8 cellular contexts compared by ENCODE assay signal in the genomic region with DNA sequence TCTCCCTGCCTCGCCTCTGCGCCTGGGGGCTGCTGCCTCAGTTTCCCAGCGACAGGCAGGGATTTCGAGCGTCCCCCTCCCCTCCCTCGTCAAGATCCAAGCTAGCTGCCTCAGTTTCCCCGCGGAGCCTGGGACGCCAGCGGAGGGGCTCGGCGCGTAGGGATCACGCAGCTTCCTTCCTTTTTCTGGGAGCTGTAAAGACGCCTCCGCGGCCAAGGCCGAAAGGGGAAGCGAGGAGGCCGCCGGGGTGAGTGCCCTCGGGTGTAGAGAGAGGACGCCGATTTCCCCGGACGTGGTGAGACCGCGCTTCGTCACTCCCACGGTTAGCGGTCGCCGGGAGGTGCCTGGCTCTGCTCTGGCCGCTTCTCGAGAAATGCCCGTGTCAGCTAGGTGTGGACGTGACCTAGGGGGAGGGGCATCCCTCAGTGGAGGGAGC. TPM values are rescaled to one million over a fixed set of nuclear protein-coding genes. Genes with fewer than 3 reads are reported as not detected.
DNase-seq lines count a peak whose midpoint lies in the region; ATAC-seq and TF ChIP-seq lines count a peak whose summit lies in the region.

No MANE protein-coding gene starts in this region.

- TF ChIP-seq EP300 in tibial nerve (IDR thresholded peaks at IDR 0.05): no peak

- no peaks in the 10 kb centered on the region for H3K9me2 ChIP-seq in MM.1S (replicated peaks; ENCODE audit: insufficient read depth, low read length)

- peak overlapping the region; percentile 36; the same call in 1 of the 2 replicates for H3K9ac ChIP-seq in MM.1S (ENCODE audit: low read length)

- peak; percentile 60 for ATAC-seq in activated CD8-positive, alpha-beta memory T cell treated with anti-CD3 and anti-CD28 coated beads, Interleukin-2, amount 10 ng/mL, durations not matched to agents 7 days and 5 days

- H3K9me3 ChIP-seq in MM.1S (replicated peaks; ENCODE audit: insufficient read depth, low read length) (no peaks in the 10 kb centered on the region), esophagus (ENCODE audit: control insufficient read depth in 2 of 2, insufficient read depth in 1 of 2, low read depth in 1 of 2, low read length in 1 of 2) (no peaks in the 10 kb centered on the region), tibial nerve (no peaks in the 10 kb centered on the region)

- peak overlapping the region; percentile 98 for H3K4me2 ChIP-seq in MM.1S (ENCODE audit: low read depth, low read length)

- TF ChIP-seq CTCF in MM.1S (IDR thresholded peaks at IDR 0.05; ENCODE audit: low read length) (no peak), nephron progenitor cell (IDR thresholded peaks at IDR 0.05) (no peak), tibial nerve (IDR thresholded peaks at IDR 0.05) (no peak)

- no peaks in the 10 kb centered on the region for H3K36me3 ChIP-seq in MM.1S (replicated peaks; ENCODE audit: insufficient read depth, low read length)
- no peaks in the 10 kb centered on the region for H3K36me3 ChIP-seq in esophagus (ENCODE audit: control insufficient read depth in 2 of 2, insufficient read depth in 2 of 2, low read length in 1 of 2)
- peaks cover 0 to 10% (median 0%) of the 10 kb centered on the region in 3 donors for H3K36me3 ChIP-seq in tibial nerve

- H3K27me3 Mint-ChIP-seq in activated CD8-positive, alpha-beta memory T cell treated with anti-CD3 and anti-CD28 coated beads, Interleukin-2, amount 10 ng/mL, durations not matched to agents 7 days and 5 days: no peaks in the 10 kb centered on the region
- peaks cover 76% of the 10 kb centered on the region for H3K27me3 Mint-ChIP-seq in nephron progenitor cell (ENCODE audit: low read depth, poor library complexity)

- DNase-seq in activated naive CD4-positive, alpha-beta T cell treated with Interleukin-2 at 50 U/mL for 16 hours: peak; percentile 74
- no peak for DNase-seq in activated naive CD4-positive, alpha-beta T cell treated with anti-CD3 and anti-CD28 coated beads, Interleukin-2, amount 50 U/mL, for 16 hours
- DNase-seq in MM.1S (peak; percentile 41), nephron progenitor cell (peak; percentile 20), tibial nerve (ENCODE audit: low spot score in 2 of 2) (peak; percentile 35 to 46), T1000 (lab: John Stamatoyannopoulos, UW) (no peak)
- DNase-seq in activated CD8-positive, alpha-beta memory T cell treated with anti-CD3 and anti-CD28 coated beads, Interleukin-2, amount 10 ng/mL, durations not matched to agents 7 days and 5 days: peak; percentile 93

- peak overlapping the region; percentile 81 for H3K4me3 Mint-ChIP-seq in activated CD8-positive, alpha-beta memory T cell treated with anti-CD3 and anti-CD28 coated beads, Interleukin-2, amount 10 ng/mL, durations not matched to agents 7 days and 5 days
- peak overlapping the region; percentile 28 for H3K4me3 Mint-ChIP-seq in nephron progenitor cell

- no peaks in the 10 kb centered on the region for H3K9me3 Mint-ChIP-seq in activated CD8-positive, alpha-beta memory T cell treated with anti-CD3 and anti-CD28 coated beads, Interleukin-2, amount 10 ng/mL, durations not matched to agents 7 days and 5 days (ENCODE audit: low read depth)
- no peaks in the 10 kb centered on the region for H3K9me3 Mint-ChIP-seq in nephron progenitor cell

- no peaks in the 10 kb centered on the region for H3F3A ChIP-seq in MM.1S (ENCODE audit: insufficient read depth, low read length)

- H3K4me3 ChIP-seq in MM.1S (ENCODE audit: low read length) (peak overlapping the region; percentile 57), esophagus (ENCODE audit: low read depth in 1 of 2, low read length in 2 of 2) (peak overlapping the region; percentile 46 to 51), tibial nerve (peak overlapping the region; percentile 17 to 59 (median 50))

- H3K4me1 ChIP-seq in MM.1S (ENCODE audit: low read length) (0 out of 2 replicates have a peak, but pooled peaks cover 13% of the 10 kb centered on the region), esophagus (ENCODE audit: control insufficient read depth in 2 of 2, insufficient read depth in 2 of 2, low read length in 1 of 2) (peaks cover 5 to 7% of the 10 kb centered on the region in 2 donors), tibial nerve (peaks cover 0 to 35% (median 13%) of the 10 kb centered on the region in 4 donors)

- peaks cover 8% of the 10 kb centered on the region; the same call in 1 of the 2 replicates for H3K79me2 ChIP-seq in MM.1S (ENCODE audit: low read length)

- TF ChIP-seq POLR2A in tibial nerve (IDR thresholded peaks at IDR 0.05): no peak

- CTCF ChIA-PET in activated CD8-positive, alpha-beta memory T cell treated with anti-CD3 and anti-CD28 coated beads, Interleukin-2, amount 10 ng/mL, durations not matched to agents 7 days and 5 days (lab: Charles Lee): interaction anchor here (0.7 to 7.5 kb wide), 27 partner anchors 9 to 340 kb away, joined by 3 to 320 read pairs (median 8); a partner anchor contains a TSS

- no peaks in the 10 kb centered on the region for H4K20me1 ChIP-seq in MM.1S (ENCODE audit: insufficient read depth, low read length)

- 2 to 3% methylated on average over 37 of the region's 37 CpGs for WGBS in esophagus, 2 donors
- 2 to 20% methylated on average over 1 to 37 of the region's 37 CpGs for WGBS in tibial nerve, 2 donors

- H3K27ac ChIP-seq in MM.1S (ENCODE audit: low read length): peak overlapping the region; percentile 46; the same call in 1 of the 2 replicates
- H3K27ac ChIP-seq in esophagus (ENCODE audit: low read depth in 2 of 2, low read length in 1 of 2): peak overlapping the region; percentile 73 to 86
- peak overlapping the region; percentile 37 to 87 (median 85) for H3K27ac ChIP-seq in tibial nerve

- H3K4me1 Mint-ChIP-seq in activated CD8-positive, alpha-beta memory T cell treated with anti-CD3 and anti-CD28 coated beads, Interleukin-2, amount 10 ng/mL, durations not matched to agents 7 days and 5 days: peaks cover 36% of the 10 kb centered on the region
- H3K4me1 Mint-ChIP-seq in nephron progenitor cell: no peaks in the 10 kb centered on the region

- peak overlapping the region; percentile 89 for H3K27ac Mint-ChIP-seq in activated CD8-positive, alpha-beta memory T cell treated with anti-CD3 and anti-CD28 coated beads, Interleukin-2, amount 10 ng/mL, durations not matched to agents 7 days and 5 days
- no peak overlapping the region for H3K27ac Mint-ChIP-seq in nephron progenitor cell

- H2AFZ ChIP-seq in MM.1S (ENCODE audit: low read length): peak overlapping the region; percentile 81

- H3K36me3 Mint-ChIP-seq in activated CD8-positive, alpha-beta memory T cell treated with anti-CD3 and anti-CD28 coated beads, Interleukin-2, amount 10 ng/mL, durations not matched to agents 7 days and 5 days: peaks cover 15% of the 10 kb centered on the region
- H3K36me3 Mint-ChIP-seq in nephron progenitor cell (ENCODE audit: low read depth): no peaks in the 10 kb centered on the region

- H3K27me3 ChIP-seq in MM.1S (replicated peaks; ENCODE audit: insufficient read depth, low read length) (no peaks in the 10 kb centered on the region), esophagus (ENCODE audit: control insufficient read depth in 1 of 2, insufficient read depth in 2 of 2, low read length in 2 of 2) (no peaks in the 10 kb centered on the region), tibial nerve (peaks cover 0 to 13% of the 10 kb centered on the region in 2 donors)

RNA-seq across cellular contexts. Expression of a gene that starts 0.7 kb away (rescaled TPM):
- 10 to 100 TPM; 17.7 to 31.5 TPM for total RNA-seq in activated CD8-positive, alpha-beta memory T cell treated with anti-CD3 and anti-CD28 coated beads, Interleukin-2, amount 10 ng/mL, durations not matched to agents 7 days and 5 days
- 1 to 10 TPM; 4.8 to 8.8 TPM for polyA plus RNA-seq in esophagus
- 10 to 100 TPM; 14.7 to 50.1 (median 43.1) TPM for total RNA-seq in tibial nerve

RNA-seq across cellular contexts. Expression of a gene that starts 16.6 kb away (rescaled TPM):
- under 1 TPM; 0.89 to 0.99 TPM for total RNA-seq in activated CD8-positive, alpha-beta memory T cell treated with anti-CD3 and anti-CD28 coated beads, Interleukin-2, amount 10 ng/mL, durations not matched to agents 7 days and 5 days
- polyA plus RNA-seq in esophagus: under 1 TPM; 0.12 to 0.26 TPM
- total RNA-seq in tibial nerve: 1 to 10 TPM in 1 of 4 donors, not detected in 3; 1.3 TPM

RNA-seq across cellular contexts. Expression of a gene that starts 18.2 kb away (rescaled TPM):
- total RNA-seq in activated CD8-positive, alpha-beta memory T cell treated with anti-CD3 and anti-CD28 coated beads, Interleukin-2, amount 10 ng/mL, durations not matched to agents 7 days and 5 days: 100 to 1,000 TPM in 1 of 2 experiments, 10 to 100 TPM in 1; 85.4 to 112 TPM
- polyA plus RNA-seq in esophagus: 10 to 100 TPM; 25.7 to 71.6 TPM
- 10 to 100 TPM; 37.9 to 83.1 (median 47.8) TPM for total RNA-seq in tibial nerve

RNA-seq across cellular contexts. Expression of a gene that starts 19.6 kb away (rescaled TPM):
- under 1 TPM; 0.41 to 0.84 TPM for total RNA-seq in activated CD8-positive, alpha-beta memory T cell treated with anti-CD3 and anti-CD28 coated beads, Interleukin-2, amount 10 ng/mL, durations not matched to agents 7 days and 5 days
- polyA plus RNA-seq in esophagus: under 1 TPM; 0.27 to 0.45 TPM
- total RNA-seq in tibial nerve: 1 to 10 TPM in 2 of 4 donors, under 1 TPM in 2; 0.21 to 2.7 (median 0.93) TPM

RNA-seq across cellular contexts. Expression of a gene that starts 39.1 kb away (rescaled TPM):
- 1 to 10 TPM; 6.1 to 8.5 TPM for total RNA-seq in activated CD8-positive, alpha-beta memory T cell treated with anti-CD3 and anti-CD28 coated beads, Interleukin-2, amount 10 ng/mL, durations not matched to agents 7 days and 5 days
- 1 to 10 TPM in 1 of 2 donors, under 1 TPM in 1; 0.71 to 1.2 TPM for polyA plus RNA-seq in esophagus
- 10 to 100 TPM; 11.6 to 13.3 (median 12.2) TPM for total RNA-seq in tibial nerve

Comparison
In these comparisons a context has a peak if more than half of its experiments do, and no peak if none do; other contexts are left out.
1. DNase-seq: peak in activated naive CD4-positive, alpha-beta T cell treated with Interleukin-2 at 50 U/mL for 16 hours (single experiment), MM.1S (single experiment), activated CD8-positive, alpha-beta memory T cell treated with anti-CD3 and anti-CD28 coated beads, Interleukin-2, amount 10 ng/mL, durations not matched to agents 7 days and 5 days (single experiment), nephron progenitor cell (single experiment) and tibial nerve (2 of 2); none in activated naive CD4-positive, alpha-beta T cell treated with anti-CD3 and anti-CD28 coated beads, Interleukin-2, amount 50 U/mL, for 16 hours (single experiment) and T1000 (single experiment).
2. Peak in every context shown above with its lines, with median percentiles within 50 percentile points of each other: H3K27ac ChIP-seq and H3K4me3 ChIP-seq.